11 cellular contexts compared by ENCODE assay signal in the genomic region with DNA sequence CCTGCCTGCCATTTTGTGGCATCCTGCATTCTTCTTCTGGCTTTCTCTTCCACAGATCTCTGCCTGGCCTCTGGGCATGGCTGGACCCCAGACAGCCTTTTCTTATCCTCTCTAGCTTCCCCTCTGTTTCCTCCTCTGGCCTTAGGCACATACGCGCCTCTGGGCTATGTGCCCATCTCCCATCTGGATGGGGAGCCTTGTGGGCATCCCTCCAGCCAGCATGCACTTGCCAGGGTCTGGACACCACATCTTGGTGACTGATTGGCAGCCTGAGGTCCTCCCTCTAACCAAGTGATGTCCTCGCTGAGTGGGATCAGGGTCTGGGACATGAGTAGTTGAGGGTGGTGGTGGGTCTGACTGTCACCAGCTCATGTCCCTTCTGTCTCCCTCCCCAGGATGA. TPM values are rescaled to one million over a fixed set of nuclear protein-coding genes. Genes with fewer than 3 reads are reported as not detected.
DNase-seq lines count a peak whose midpoint lies in the region; ATAC-seq and TF ChIP-seq lines count a peak whose summit lies in the region.
"Had no signal": no experiment of that assay in that cellular context is flagged by ENCODE, and none has a peak within 500 bp of the region (broad histone marks: within the 10 kb centered on the region; RNA-seq: fewer than 3 reads in every experiment).

No MANE protein-coding gene starts in this region.

- WGBS in mesenchymal stem cell = 97% methylated on average over 3 of the region's 3 CpGs
- WGBS in upper lobe of left lung, 2 donors = 62 to 78% methylated on average over 3 of the region's 3 CpGs

- H2BK120ac ChIP-seq in mesenchymal stem cell (ENCODE audit: low read depth, low read length) = no peak overlapping the region

- no peak for TF ChIP-seq POLR2A in upper lobe of left lung (IDR thresholded peaks at IDR 0.05)

- intact Hi-C loops in activated naive CD4-positive, alpha-beta T cell treated with anti-CD3 and anti-CD28 coated beads for 36 hours (cut with micrococcal nuclease) = no loop called here

- H2BK5ac ChIP-seq in mesenchymal stem cell (ENCODE audit: low read depth, low read length, poor library complexity, severe bottlenecking) = no peak overlapping the region

- H2AFZ ChIP-seq in mesenchymal stem cell (ENCODE audit: low read depth, low read length) = no peak overlapping the region

- peaks cover 34% of the 10 kb centered on the region for H3K4me1 Mint-ChIP-seq in activated naive CD4-positive, alpha-beta T cell treated with anti-CD3 and anti-CD28 coated beads, Interleukin-2, amount 10 ng/mL, durations not matched to agents 7 days and 5 days
- H3K4me1 Mint-ChIP-seq in activated naive CD4-positive, alpha-beta T cell treated with anti-CD3 and anti-CD28 coated beads for 36 hours (ENCODE audit: low read depth) = peaks cover 39% of the 10 kb centered on the region

- H3K36me3 ChIP-seq in mesenchymal stem cell (ENCODE audit: control insufficient read depth in 1 of 2, insufficient read depth in 2 of 2, low read depth in 1 of 2, low read length in 2 of 2) (peaks cover 44 to 70% of the 10 kb centered on the region in 2 experiments), upper lobe of left lung (peaks cover 4 to 57% (median 33%) of the 10 kb centered on the region in 4 donors)

- H3K79me1 ChIP-seq in mesenchymal stem cell (replicated peaks; ENCODE audit: low read length, poor library complexity, severe bottlenecking) = peaks cover 35% of the 10 kb centered on the region

- peaks cover 54% of the 10 kb centered on the region for H3K4me1 ChIP-seq in mesenchymal stem cell (ENCODE audit: control insufficient read depth, insufficient read depth, low read depth, low read length)
- peaks cover 85 to 95% (median 92%) of the 10 kb centered on the region in 4 donors for H3K4me1 ChIP-seq in upper lobe of left lung

- H3K4me3 Mint-ChIP-seq in activated naive CD4-positive, alpha-beta T cell treated with anti-CD3 and anti-CD28 coated beads, Interleukin-2, amount 10 ng/mL, durations not matched to agents 7 days and 5 days = no peak overlapping the region
- no peak overlapping the region for H3K4me3 Mint-ChIP-seq in activated naive CD4-positive, alpha-beta T cell treated with anti-CD3 and anti-CD28 coated beads for 36 hours

- H2BK15ac ChIP-seq in mesenchymal stem cell (ENCODE audit: low read depth, poor library complexity, severe bottlenecking) = no peak overlapping the region

- CTCF ChIA-PET in activated naive CD4-positive, alpha-beta T cell treated with anti-CD3 and anti-CD28 coated beads, Interleukin-2, amount 10 ng/mL, durations not matched to agents 7 days and 5 days (lab: Charles Lee) = no interaction called here
- CTCF ChIA-PET in activated naive CD4-positive, alpha-beta T cell treated with anti-CD3 and anti-CD28 coated beads for 36 hours (lab: Charles Lee) = no interaction called here

- H4K91ac ChIP-seq in mesenchymal stem cell (ENCODE audit: low read length) = peak overlapping the region; percentile 55

- H2BK12ac ChIP-seq in mesenchymal stem cell (ENCODE audit: low read length in 2 of 2) = peak overlapping the region in 1 of 2 experiments; percentile 40

- peak overlapping the region in 1 of 2 experiments; percentile 60 for H3K4ac ChIP-seq in mesenchymal stem cell (ENCODE audit: low read depth in 1 of 2, low read length in 2 of 2)

- TF ChIP-seq EP300 in upper lobe of left lung (IDR thresholded peaks at IDR 0.05) = no peak

- no peak overlapping the region for H3K23ac ChIP-seq in mesenchymal stem cell (ENCODE audit: low read length in 2 of 2)

- H3K27me3 Mint-ChIP-seq in activated naive CD4-positive, alpha-beta T cell treated with anti-CD3 and anti-CD28 coated beads, Interleukin-2, amount 10 ng/mL, durations not matched to agents 7 days and 5 days = no peaks in the 10 kb centered on the region
- H3K27me3 Mint-ChIP-seq in activated naive CD4-positive, alpha-beta T cell treated with anti-CD3 and anti-CD28 coated beads for 36 hours (ENCODE audit: low read depth) = no peaks in the 10 kb centered on the region

- H3K27me3 ChIP-seq in mesenchymal stem cell (ENCODE audit: control insufficient read depth in 1 of 2, insufficient read depth in 1 of 2, low read length in 2 of 2) = no peaks in the 10 kb centered on the region
- no peaks in the 10 kb centered on the region for H3K27me3 ChIP-seq in upper lobe of left lung

- no peak overlapping the region for H4K8ac ChIP-seq in mesenchymal stem cell (ENCODE audit: low read length)

- no peak overlapping the region for H3K4me3 ChIP-seq in mesenchymal stem cell (ENCODE audit: insufficient read depth in 1 of 2, low read depth in 1 of 2, low read length in 2 of 2)
- no peak overlapping the region for H3K4me3 ChIP-seq in upper lobe of left lung

- H3K4me2 ChIP-seq in mesenchymal stem cell (ENCODE audit: low read length, poor library complexity, severe bottlenecking) = no peak overlapping the region

- H3K27ac Mint-ChIP-seq in activated naive CD4-positive, alpha-beta T cell treated with anti-CD3 and anti-CD28 coated beads, Interleukin-2, amount 10 ng/mL, durations not matched to agents 7 days and 5 days = peak overlapping the region; percentile 38
- no peak overlapping the region for H3K27ac Mint-ChIP-seq in activated naive CD4-positive, alpha-beta T cell treated with anti-CD3 and anti-CD28 coated beads for 36 hours

- H3K9ac ChIP-seq in mesenchymal stem cell (ENCODE audit: low read length) = peak overlapping the region; percentile 21

- H3K18ac ChIP-seq in mesenchymal stem cell (ENCODE audit: low read depth in 1 of 2, low read length in 2 of 2) = peak overlapping the region in 1 of 2 experiments; percentile 59

- H3K14ac ChIP-seq in mesenchymal stem cell (ENCODE audit: low read length in 2 of 2) = no peak overlapping the region

- no peaks in the 10 kb centered on the region for H3K9me3 Mint-ChIP-seq in activated naive CD4-positive, alpha-beta T cell treated with anti-CD3 and anti-CD28 coated beads, Interleukin-2, amount 10 ng/mL, durations not matched to agents 7 days and 5 days
- no peaks in the 10 kb centered on the region for H3K9me3 Mint-ChIP-seq in activated naive CD4-positive, alpha-beta T cell treated with anti-CD3 and anti-CD28 coated beads for 36 hours
- H3K9me3 Mint-ChIP-seq: activated naive CD4-positive, alpha-beta T cell treated with anti-CD3 and anti-CD28 coated beads, Interleukin-2, amount 50 U/mL, for 72 hours had no signal

- peaks cover 63% of the 10 kb centered on the region for H3K36me3 Mint-ChIP-seq in activated naive CD4-positive, alpha-beta T cell treated with anti-CD3 and anti-CD28 coated beads, Interleukin-2, amount 10 ng/mL, durations not matched to agents 7 days and 5 days
- H3K36me3 Mint-ChIP-seq in activated naive CD4-positive, alpha-beta T cell treated with anti-CD3 and anti-CD28 coated beads for 36 hours (ENCODE audit: low read depth) = peaks cover 22% of the 10 kb centered on the region

- H3K9me3 ChIP-seq in mesenchymal stem cell (ENCODE audit: control insufficient read depth, low read length) (no peaks in the 10 kb centered on the region), upper lobe of left lung (no peaks in the 10 kb centered on the region)

- peak overlapping the region; percentile 18 for H2AK5ac ChIP-seq in mesenchymal stem cell (ENCODE audit: low read length, severe bottlenecking)

- H3K27ac ChIP-seq in caudate nucleus (ENCODE audit: low read depth, low read length) (peak overlapping the region; percentile 3), mesenchymal stem cell (ENCODE audit: low read length, poor library complexity, severe bottlenecking) (no peak overlapping the region), upper lobe of left lung (peak overlapping the region; percentile 46 to 85 (median 64))

- TF ChIP-seq CTCF in upper lobe of left lung (IDR thresholded peaks at IDR 0.05) = no peak

- ATAC-seq in upper lobe of left lung (ENCODE audit: low FRiP score in 2 of 2) (no peak), HG03442 (IDR thresholded peaks at IDR 0.05; ENCODE audit: unreplicated experiment) (no peak)
- ATAC-seq: activated naive CD4-positive, alpha-beta T cell treated with anti-CD3 and anti-CD28 coated beads, Interleukin-2, amount 50 U/mL, for 72 hours had no signal

- no peak for DNase-seq in activated naive CD4-positive, alpha-beta T cell treated with anti-CD3 and anti-CD28 coated beads, Interleukin-2, amount 10 ng/mL, durations not matched to agents 7 days and 5 days
- no peak for DNase-seq in activated naive CD4-positive, alpha-beta T cell treated with anti-CD3 and anti-CD28 coated beads for 36 hours
- DNase-seq in caudate nucleus (lab: John Stamatoyannopoulos, UW) = peak in 1 of 61 donors; percentile 46
- no peak for DNase-seq in mesenchymal stem cell
- DNase-seq in upper lobe of left lung = no peak
- DNase-seq in NCI-H526 (lab: John Stamatoyannopoulos, UW) = no peak
- DNase-seq in NCI-H1930 (lab: John Stamatoyannopoulos, UW) = no peak
- DNase-seq: activated CD4-positive, alpha-beta T cell treated with anti-CD3 and anti-CD28 coated beads for 48 hours; SW 1271 had no signal

RNA-seq across cellular contexts. Expression of gene PLEKHO2, which starts 12.8 kb away (rescaled TPM):
- total RNA-seq in activated naive CD4-positive, alpha-beta T cell treated with anti-CD3 and anti-CD28 coated beads for 36 hours = 10 to 100 TPM; 12.5 to 12.7 TPM
- polyA plus RNA-seq in mesenchymal stem cell (2013, experiment 1 of 2) = 16.3 TPM
- 17.0 TPM for polyA plus RNA-seq in mesenchymal stem cell (2013, experiment 2 of 2)
- total RNA-seq in upper lobe of left lung = 10 to 100 TPM; 21.9 to 83.0 (median 51.3) TPM

RNA-seq across cellular contexts. Expression of gene PIF1, which starts 29.1 kb away (rescaled TPM):
- total RNA-seq in activated naive CD4-positive, alpha-beta T cell treated with anti-CD3 and anti-CD28 coated beads for 36 hours = 10 to 100 TPM; 38.4 to 43.9 TPM
- polyA plus RNA-seq in mesenchymal stem cell (2013, experiment 1 of 2) = 0.94 TPM
- 1.0 TPM for polyA plus RNA-seq in mesenchymal stem cell (2013, experiment 2 of 2)
- total RNA-seq in upper lobe of left lung = 1 to 10 TPM in 4 of 6 donors, under 1 TPM in 2; 0.61 to 6.2 (median 1.1) TPM

RNA-seq across cellular contexts. Expression of gene ANKDD1A, which starts 57.2 kb away (rescaled TPM):
- 1 to 10 TPM; 2.3 to 3.1 TPM for total RNA-seq in activated naive CD4-positive, alpha-beta T cell treated with anti-CD3 and anti-CD28 coated beads for 36 hours
- polyA plus RNA-seq in mesenchymal stem cell (2013, experiment 1 of 2) = 2.1 TPM
- 2.1 TPM for polyA plus RNA-seq in mesenchymal stem cell (2013, experiment 2 of 2)
- 10 to 100 TPM in 2 of 6 donors, 1 to 10 TPM in 4; 4.8 to 13.1 (median 6.2) TPM for total RNA-seq in upper lobe of left lung

Comparison
In these comparisons a context has a peak if more than half of its experiments do, and no peak if none do; other contexts are left out.
1. RNA of gene PIF1, which starts 29.1 kb away (total RNA-seq): 38.4 to 43.9 TPM in activated naive CD4-positive, alpha-beta T cell treated with anti-CD3 and anti-CD28 coated beads for 36 hours; 0.61 to 6.2 TPM in upper lobe of left lung; every median in the first group is over 4 times any median in the second.